Comparison of ENCODE assay signal across 24 cellular contexts in genomic region chr17:76487451-76488192, GRCh38. TPM values are rescaled to one million over a fixed set of nuclear protein-coding genes. Genes with fewer than 3 reads are reported as not detected.
DNase-seq lines count a peak whose midpoint lies in the region; ATAC-seq, FAIRE-seq and TF ChIP-seq lines count a peak whose summit lies in the region.
"Had no signal": no experiment of that assay in that cellular context is flagged by ENCODE, and none has a peak within 500 bp of the region (broad histone marks: within the 10 kb centered on the region; RNA-seq: fewer than 3 reads in every experiment).

No MANE protein-coding gene starts in this region.

- H3K4me1 ChIP-seq in HCT116 (ENCODE audit: control insufficient read depth in 1 of 2, insufficient read depth in 2 of 2, low read length in 2 of 2), result peaks cover 25 to 61% of the 10 kb centered on the region in 2 experiments
- H3K4me1 ChIP-seq in GM12878 (ENCODE audit: control insufficient read depth, insufficient read depth, low read length), result peaks cover 47% of the 10 kb centered on the region

- H3K27ac Mint-ChIP-seq in activated CD4-positive, alpha-beta T cell treated with anti-CD3 and anti-CD28 coated beads, Interleukin-2, amount 10 ng/mL, durations not matched to agents 7 days and 5 days, result peak overlapping the region; percentile 25
- H3K27ac Mint-ChIP-seq in neural crest cell (ENCODE audit: unreplicated experiment), result peak overlapping the region; percentile 50

- H3K79me2 ChIP-seq in HCT116 (ENCODE audit: insufficient read depth, low read length) (no peaks in the 10 kb centered on the region; the same call in 1 of the 2 replicates), GM12878 (ENCODE audit: control insufficient read depth, insufficient read depth, low read length) (peaks cover 13% of the 10 kb centered on the region)

- H3K27ac ChIP-seq in HCT116 (ENCODE audit: low read depth, low read length) (no peak overlapping the region), GM12878 (ENCODE audit: control insufficient read depth, insufficient read depth) (no peak overlapping the region)
- H3K27ac ChIP-seq: 22Rv1, C4-2B, KMS-11 had no signal

- TF ChIP-seq POLR2A in HCT116 (IDR thresholded peaks at IDR 0.05; ENCODE audit: borderline replicate concordance, extremely low read depth, insufficient read depth, insufficient read length), result no peak
- TF ChIP-seq POLR2A in GM12878 (IDR thresholded peaks at IDR 0.05; ENCODE audit: low read depth, low read length), result no peak

- CTCF ChIA-PET in activated CD4-positive, alpha-beta T cell treated with anti-CD3 and anti-CD28 coated beads, Interleukin-2, amount 10 ng/mL, durations not matched to agents 7 days and 5 days (lab: Charles Lee), result interaction anchor here (0.6 to 2.1 kb wide), 4 partner anchors 8 to 34 kb away, joined by 3 to 7 read pairs (median 4); no protein-coding TSS in a partner anchor
- CTCF ChIA-PET in HCT116 (lab: Charles Lee) (interaction anchor here (0.7 to 1.4 kb wide), 2 partner anchors 76 to 214 kb away, joined by 3 to 4 read pairs; no protein-coding TSS in a partner anchor), GM12878 (lab: Yijun Ruan, JAX) (interaction anchor here (0.6 to 1.3 kb wide), 3 partner anchors 16 to 26 kb away, joined by 3 read pairs; partner anchors contain the start of gene AANAT)

- TF ChIP-seq CTCF in HCT116 (IDR thresholded peaks at IDR 0.05 in 2 of 3, conservative IDR thresholded peaks at IDR 0.05 in 1 of 3; ENCODE audit: borderline replicate concordance in 1 of 3, insufficient read depth in 1 of 3, low read depth in 2 of 3, low read length in 2 of 3) (no peak), GM12878 (IDR thresholded peaks at IDR 0.05 in 2 of 3, conservative IDR thresholded peaks at IDR 0.05 in 1 of 3; ENCODE audit: control insufficient read depth in 2 of 3, extremely low read depth in 1 of 3, insufficient read depth in 1 of 3, low read depth in 3 of 3, low read length in 3 of 3) (no peak), neural crest cell (conservative IDR thresholded peaks at IDR 0.05) (no peak)

- H3K4me3 Mint-ChIP-seq in activated CD4-positive, alpha-beta T cell treated with anti-CD3 and anti-CD28 coated beads, Interleukin-2, amount 10 ng/mL, durations not matched to agents 7 days and 5 days, result no peak overlapping the region
- H3K4me3 Mint-ChIP-seq in neural crest cell, result no peak overlapping the region

- peaks cover 6% of the 10 kb centered on the region for H3K36me3 Mint-ChIP-seq in activated CD4-positive, alpha-beta T cell treated with anti-CD3 and anti-CD28 coated beads, Interleukin-2, amount 10 ng/mL, durations not matched to agents 7 days and 5 days (ENCODE audit: low read depth)
- H3K36me3 Mint-ChIP-seq in neural crest cell (ENCODE audit: low read depth), result no peaks in the 10 kb centered on the region

- DNase-seq in activated CD4-positive, alpha-beta T cell treated with anti-CD3 and anti-CD28 coated beads, Interleukin-2, amount 10 ng/mL, durations not matched to agents 7 days and 5 days, result no peak
- DNase-seq in activated CD4-positive, alpha-beta T cell treated with anti-CD3 and anti-CD28 coated beads for 1 hour, result no peak
- DNase-seq in HCT116 (ENCODE audit: low read depth, low spot score) (no peak), GM12878 (ENCODE audit: low read depth, low spot score) (no peak), neural crest cell (ENCODE audit: low read depth, low spot score) (no peak), frontal cortex (ENCODE audit: low spot score in 2 of 2) (no peak)
- DNase-seq: DMS53, GDM1, NCI-H1105 treated with DMSO at 0.1 percent for 48 hours, NCI-H1694, NCI-H2081, NCI-H2171 treated with DMSO at 0.1 percent for 48 hours, NCI-H524 treated with DMSO at 0.1 percent for 48 hours, NCI-H82, OCI-M1, Right ventricle myocardium superior had no signal

- BruUV-seq in HCT116 (replicated peaks; lab: Mats Ljungman, UMichigan) (TSS peak; percentile 27), GM12878 (replicated peaks; lab: Mats Ljungman, UMichigan) (TSS peak; percentile 67)

- 95% methylated on average over 21 of the region's 22 CpGs for WGBS in GM12878 (ENCODE audit: insufficient coverage, insufficient replicate concordance, low lambda C conversion rate, missing lambda C conversion rate)

- intact Hi-C loops in HCT116 (cut with micrococcal nuclease) (no loop called here), GM12878 (cut with micrococcal nuclease; ENCODE audit: unreplicated experiment) (no loop called here)

- H3K36me3 ChIP-seq in HCT116 (ENCODE audit: control insufficient read depth in 1 of 2, insufficient read depth in 2 of 2, low read length in 2 of 2) (peaks cover 3 to 5% of the 10 kb centered on the region in 2 experiments; a peak in 1 of 4 replicates), GM12878 (ENCODE audit: control insufficient read depth in 2 of 2, insufficient read depth in 2 of 2, low read length in 1 of 2) (no peaks in the 10 kb centered on the region; a peak in 1 of 4 replicates)

- H3K4me2 ChIP-seq in HCT116 (ENCODE audit: low read length) (no peak overlapping the region), GM12878 (ENCODE audit: control insufficient read depth, insufficient read depth) (no peak overlapping the region)
- H3K4me2 ChIP-seq: KMS-11 had no signal

- H3K9me3 Mint-ChIP-seq in activated CD4-positive, alpha-beta T cell treated with anti-CD3 and anti-CD28 coated beads, Interleukin-2, amount 10 ng/mL, durations not matched to agents 7 days and 5 days, result no peaks in the 10 kb centered on the region
- H3K9me3 Mint-ChIP-seq in neural crest cell, result no peaks in the 10 kb centered on the region

- ATAC-seq in HCT116 (no peak), GM12878 (no peak), GM18868 (IDR thresholded peaks at IDR 0.05; ENCODE audit: unreplicated experiment) (no peak), GM19467 (IDR thresholded peaks at IDR 0.05; ENCODE audit: unreplicated experiment) (no peak)

- H3K9me3 ChIP-seq in HCT116 (ENCODE audit: control insufficient read depth in 1 of 2, insufficient read depth in 1 of 2, low read depth in 1 of 2, low read length in 2 of 2) (no peaks in the 10 kb centered on the region), GM12878 (replicated peaks; ENCODE audit: control insufficient read depth, insufficient read depth, low read length) (no peaks in the 10 kb centered on the region)

- in situ Hi-C loops in GM12878 (cut with MboI), result no loop called here

- H3K9ac ChIP-seq in HCT116 (ENCODE audit: low read length) (no peak overlapping the region), GM12878 (ENCODE audit: control insufficient read depth, insufficient read depth, low read length) (no peak overlapping the region)
- H3K9ac ChIP-seq: KMS-11 had no signal

- POLR2A ChIA-PET in activated CD4-positive, alpha-beta T cell treated with anti-CD3 and anti-CD28 coated beads, Interleukin-2, amount 10 ng/mL, durations not matched to agents 7 days and 5 days (lab: Charles Lee), result no interaction called here
- POLR2A ChIA-PET in HCT116 (lab: Charles Lee), result no interaction called here
- POLR2A ChIA-PET in GM12878 (lab: Charles Lee), result interaction anchor here (0.6 to 0.7 kb wide), 2 partner anchors 337 to 439 kb away, joined by 3 read pairs; no protein-coding TSS in a partner anchor

- SMC1A ChIA-PET in GM12878 (lab: Charles Lee; ENCODE audit: uncharacterized antibody, unreplicated experiment), result interaction anchor here (12.0 kb wide), 1 partner anchor 13 kb away, joined by 115 read pairs; the partner anchor contains the start of gene RHBDF2

- H2AFZ ChIP-seq in HCT116 (ENCODE audit: low read depth, low read length, poor library complexity, severe bottlenecking), result no peak overlapping the region
- H2AFZ ChIP-seq in GM12878 (ENCODE audit: control insufficient read depth, low read depth, low read length), result no peak overlapping the region

- H3K27me3 Mint-ChIP-seq in activated CD4-positive, alpha-beta T cell treated with anti-CD3 and anti-CD28 coated beads, Interleukin-2, amount 10 ng/mL, durations not matched to agents 7 days and 5 days, result no peaks in the 10 kb centered on the region
- H3K27me3 Mint-ChIP-seq in neural crest cell (ENCODE audit: low read depth), result no peaks in the 10 kb centered on the region

- H3K4me1 Mint-ChIP-seq in activated CD4-positive, alpha-beta T cell treated with anti-CD3 and anti-CD28 coated beads, Interleukin-2, amount 10 ng/mL, durations not matched to agents 7 days and 5 days, result peaks cover 37% of the 10 kb centered on the region
- H3K4me1 Mint-ChIP-seq in neural crest cell, result peaks cover 9% of the 10 kb centered on the region

- TF ChIP-seq RAD21 in HCT116 (IDR thresholded peaks at IDR 0.05; ENCODE audit: low read depth) (no peak), GM12878 (IDR thresholded peaks at IDR 0.05; ENCODE audit: insufficient read depth, low read depth, low read length) (no peak)

- no peak for TF ChIP-seq EP300 in GM12878 (IDR thresholded peaks at IDR 0.05; ENCODE audit: borderline replicate concordance in 1 of 2, control insufficient read depth in 1 of 2, low read depth in 2 of 2, low read length in 2 of 2)

- RAD21 ChIA-PET in HCT116 (lab: Charles Lee; ENCODE audit: low non-redundant PET in 1 of 2, low total read pairs in 2 of 2, uncharacterized antibody in 2 of 2, unreplicated experiment in 2 of 2) (no interaction called here), GM12878 (lab: Charles Lee; ENCODE audit: unreplicated experiment) (no interaction called here)

- H4K20me1 ChIP-seq in HCT116 (ENCODE audit: insufficient read depth) (no peaks in the 10 kb centered on the region), GM12878 (ENCODE audit: control insufficient read depth, insufficient read depth) (no peaks in the 10 kb centered on the region)

- H3K9me2 ChIP-seq in HCT116 (ENCODE audit: insufficient read depth), result no peaks in the 10 kb centered on the region

- no peak for FAIRE-seq in GM12878 (lab: Jason Lieb, UNC)
- FAIRE-seq in frontal cortex (lab: Jason Lieb, UNC), result no peak
- FAIRE-seq: H54 had no signal

- H3K4me3 ChIP-seq in HCT116 (replicated peaks in 1 of 2; ENCODE audit: low read depth in 1 of 2, low read length in 2 of 2), result no peak overlapping the region
- no peak overlapping the region for H3K4me3 ChIP-seq in GM12878

- H3K27me3 ChIP-seq in HCT116 (ENCODE audit: insufficient read depth, low read length) (no peaks in the 10 kb centered on the region), GM12878 (replicated peaks in 1 of 2; ENCODE audit: control insufficient read depth in 2 of 2, insufficient read depth in 2 of 2, low read length in 1 of 2) (no peaks in the 10 kb centered on the region)

RNA-seq across cellular contexts. Expression of gene RHBDF2, which starts 13.6 kb away (rescaled TPM):
- 10 to 100 TPM; 37.1 to 41.6 TPM for total RNA-seq in activated CD4-positive, alpha-beta T cell treated with anti-CD3 and anti-CD28 coated beads, Interleukin-2, amount 10 ng/mL, durations not matched to agents 7 days and 5 days
- total RNA-seq in HCT116 (2021; ENCODE audit: unreplicated experiment) (61.1 TPM), GM12878 (2014; rRNA removed) (22.5 and 31.1 TPM in 2 replicates), GM12878 (2014; rRNA removed; fragmentation: Illumina TruSeq; extraction: Trizol) (10.9 and 12.2 TPM in 2 replicates), GM12878 (2021) (30.5 and 43.0 TPM in 2 replicates), neural crest cell (2.0 and 3.6 TPM in 2 replicates), frontal cortex (1.6 TPM)
- polyA plus RNA-seq in HCT116 (2012), result 34.4 and 40.6 TPM in 2 replicates
- 130 and 159 TPM in 2 replicates for total RNA-seq in GM12878 (2013; cell fraction: nucleolus; rRNA removed)
- polyA plus RNA-seq in GM12878 (2011; ENCODE audit: low read depth), result 10.0 TPM
- polyA plus RNA-seq in GM12878 (2011; rRNA removed) (2.0 and 6.5 TPM in 2 replicates), GM12878 (2014; fragmentation: Illumina TruSeq; extraction: Trizol) (3.7 and 12.9 TPM in 2 replicates), GM12878 (2014; fragmentation: Nextera tagmentation; extraction: Ambion mirVana) (1 to 10 TPM in 1 of 2 experiments, under 1 TPM in 1; 0.97 to 1.1 TPM), GM12878 (2014; rRNA removed) (38.3 and 42.4 TPM in 2 replicates), GM12878 (2016; fragmentation: Nextera tagmentation; extraction: Ambion mirVana) (10 to 100 TPM; 24.5 to 26.4 TPM)
- polyA plus RNA-seq in GM12878 (2011; cell fraction: cytosol; rRNA removed), result 7.1 and 8.0 TPM in 2 replicates
- 52.8 and 56.2 TPM in 2 replicates for polyA plus RNA-seq in GM12878 (2011; cell fraction: nucleus; rRNA removed)
- 34.5 and 40.1 TPM in 2 replicates for polyA plus RNA-seq in GM12878 (2012)
- polyA minus RNA-seq in GM12878 (2011; rRNA and poly(A)+ RNA removed), result 7.6 and 15.0 TPM in 2 replicates
- 7.0 and 7.6 TPM in 2 replicates for polyA minus RNA-seq in GM12878 (2011; cell fraction: cytosol; rRNA and poly(A)+ RNA removed)
- polyA minus RNA-seq in GM12878 (2011; cell fraction: nucleus; rRNA and poly(A)+ RNA removed), result 14.9 and 27.1 TPM in 2 replicates

RNA-seq across cellular contexts. Expression of gene AANAT, which starts 20.2 kb away (rescaled TPM):
- total RNA-seq in activated CD4-positive, alpha-beta T cell treated with anti-CD3 and anti-CD28 coated beads, Interleukin-2, amount 10 ng/mL, durations not matched to agents 7 days and 5 days, result not detected
- total RNA-seq in HCT116 (2021; ENCODE audit: unreplicated experiment) (not detected), GM12878 (2014; rRNA removed) (not detected in 2 replicates), GM12878 (2014; rRNA removed; fragmentation: Illumina TruSeq; extraction: Trizol) (not detected in 2 replicates), GM12878 (2021) (0.23 TPM in 1 of 2 replicates, not detected in the other), neural crest cell (0.39 TPM in 1 of 2 replicates, not detected in the other), frontal cortex (not detected)
- polyA plus RNA-seq in HCT116 (2012), result 0.24 and 0.36 TPM in 2 replicates
- total RNA-seq in GM12878 (2013; cell fraction: nucleolus; rRNA removed), result not detected in 2 replicates
- not detected for polyA plus RNA-seq in GM12878 (2011; ENCODE audit: low read depth)
- polyA plus RNA-seq in GM12878 (2011; rRNA removed) (not detected in 2 replicates), GM12878 (2014; fragmentation: Illumina TruSeq; extraction: Trizol) (not detected in 2 replicates), GM12878 (2014; fragmentation: Nextera tagmentation; extraction: Ambion mirVana) (not detected), GM12878 (2014; rRNA removed) (not detected in 2 replicates), GM12878 (2016; fragmentation: Nextera tagmentation; extraction: Ambion mirVana) (not detected)
- 0.07 TPM in 1 of 2 replicates, not detected in the other for polyA plus RNA-seq in GM12878 (2011; cell fraction: cytosol; rRNA removed)
- polyA plus RNA-seq in GM12878 (2011; cell fraction: nucleus; rRNA removed), result 0.29 TPM in 1 of 2 replicates, not detected in the other
- 0.48 TPM in 1 of 2 replicates, not detected in the other for polyA plus RNA-seq in GM12878 (2012)
- polyA minus RNA-seq in GM12878 (2011; rRNA and poly(A)+ RNA removed), result not detected in 2 replicates
- polyA minus RNA-seq in GM12878 (2011; cell fraction: cytosol; rRNA and poly(A)+ RNA removed), result not detected in 2 replicates
- polyA minus RNA-seq in GM12878 (2011; cell fraction: nucleus; rRNA and poly(A)+ RNA removed), result not detected in 2 replicates
- total RNA-seq: HT-29, Right ventricle myocardium superior, SK-MEL-5 had no signal

RNA-seq across cellular contexts. Expression of gene UBE2O, which starts 34.7 kb away (rescaled TPM):
- total RNA-seq in activated CD4-positive, alpha-beta T cell treated with anti-CD3 and anti-CD28 coated beads, Interleukin-2, amount 10 ng/mL, durations not matched to agents 7 days and 5 days, result 10 to 100 TPM; 30.5 to 31.3 TPM
- 59.1 TPM for total RNA-seq in HCT116 (2021; ENCODE audit: unreplicated experiment)
- 50.2 and 72.6 TPM in 2 replicates for polyA plus RNA-seq in HCT116 (2012)
- total RNA-seq in GM12878 (2013; cell fraction: nucleolus; rRNA removed), result 34.7 and 38.9 TPM in 2 replicates
- total RNA-seq in GM12878 (2014; rRNA removed), result 13.4 and 17.8 TPM in 2 replicates
- total RNA-seq in GM12878 (2014; rRNA removed; fragmentation: Illumina TruSeq; extraction: Trizol), result 10.3 and 12.4 TPM in 2 replicates
- total RNA-seq in GM12878 (2021), result 35.2 and 39.0 TPM in 2 replicates
- polyA plus RNA-seq in GM12878 (2011; ENCODE audit: low read depth), result 7.4 TPM
- 5.7 and 11.1 TPM in 2 replicates for polyA plus RNA-seq in GM12878 (2011; rRNA removed)
- 11.0 and 15.8 TPM in 2 replicates for polyA plus RNA-seq in GM12878 (2011; cell fraction: cytosol; rRNA removed)
- 34.1 and 40.7 TPM in 2 replicates for polyA plus RNA-seq in GM12878 (2011; cell fraction: nucleus; rRNA removed)
- 15.5 and 18.7 TPM in 2 replicates for polyA plus RNA-seq in GM12878 (2012)
- polyA plus RNA-seq in GM12878 (2014; fragmentation: Illumina TruSeq; extraction: Trizol), result 10.1 and 18.1 TPM in 2 replicates
- 1 to 10 TPM; 2.1 to 3.0 TPM for polyA plus RNA-seq in GM12878 (2014; fragmentation: Nextera tagmentation; extraction: Ambion mirVana)
- polyA plus RNA-seq in GM12878 (2014; rRNA removed), result 14.5 and 21.7 TPM in 2 replicates
- 10 to 100 TPM; 13.7 to 15.5 TPM for polyA plus RNA-seq in GM12878 (2016; fragmentation: Nextera tagmentation; extraction: Ambion mirVana)
- polyA minus RNA-seq in GM12878 (2011; rRNA and poly(A)+ RNA removed), result 48.9 and 93.6 TPM in 2 replicates
- polyA minus RNA-seq in GM12878 (2011; cell fraction: cytosol; rRNA and poly(A)+ RNA removed), result 13.2 and 13.6 TPM in 2 replicates
- 8.6 and 14.3 TPM in 2 replicates for polyA minus RNA-seq in GM12878 (2011; cell fraction: nucleus; rRNA and poly(A)+ RNA removed)
- 70.0 and 71.4 TPM in 2 replicates for total RNA-seq in neural crest cell
- total RNA-seq in frontal cortex, result 37.5 TPM

RNA-seq across cellular contexts. Expression of gene CYGB, which starts 49.9 kb away (rescaled TPM):
- total RNA-seq in activated CD4-positive, alpha-beta T cell treated with anti-CD3 and anti-CD28 coated beads, Interleukin-2, amount 10 ng/mL, durations not matched to agents 7 days and 5 days, result not detected
- total RNA-seq in HCT116 (2021; ENCODE audit: unreplicated experiment) (0.66 TPM), GM12878 (2014; rRNA removed) (0.34 TPM in 1 of 2 replicates, not detected in the other), GM12878 (2014; rRNA removed; fragmentation: Illumina TruSeq; extraction: Trizol) (not detected in 2 replicates), GM12878 (2021) (not detected in 2 replicates), neural crest cell (8.6 and 8.7 TPM in 2 replicates), frontal cortex (3.3 TPM)
- 0.22 and 0.36 TPM in 2 replicates for polyA plus RNA-seq in HCT116 (2012)
- not detected in 2 replicates for total RNA-seq in GM12878 (2013; cell fraction: nucleolus; rRNA removed)
- polyA plus RNA-seq in GM12878 (2011; ENCODE audit: low read depth), result not detected
- polyA plus RNA-seq in GM12878 (2011; rRNA removed) (not detected in 2 replicates), GM12878 (2014; fragmentation: Illumina TruSeq; extraction: Trizol) (not detected in 2 replicates), GM12878 (2014; fragmentation: Nextera tagmentation; extraction: Ambion mirVana) (not detected), GM12878 (2014; rRNA removed) (not detected in 2 replicates), GM12878 (2016; fragmentation: Nextera tagmentation; extraction: Ambion mirVana) (not detected)
- polyA plus RNA-seq in GM12878 (2011; cell fraction: cytosol; rRNA removed), result 0.09 TPM in 1 of 2 replicates, not detected in the other
- 0.25 TPM in 1 of 2 replicates, not detected in the other for polyA plus RNA-seq in GM12878 (2011; cell fraction: nucleus; rRNA removed)
- polyA plus RNA-seq in GM12878 (2012), result not detected in 2 replicates
- polyA minus RNA-seq in GM12878 (2011; rRNA and poly(A)+ RNA removed), result 0.31 TPM in 1 of 2 replicates, not detected in the other
- not detected in 2 replicates for polyA minus RNA-seq in GM12878 (2011; cell fraction: cytosol; rRNA and poly(A)+ RNA removed)
- not detected in 2 replicates for polyA minus RNA-seq in GM12878 (2011; cell fraction: nucleus; rRNA and poly(A)+ RNA removed)
- total RNA-seq: HT-29 had no signal

RNA-seq across cellular contexts. Expression of gene PRCD, which starts 52.2 kb away (rescaled TPM):
- not detected for total RNA-seq in activated CD4-positive, alpha-beta T cell treated with anti-CD3 and anti-CD28 coated beads, Interleukin-2, amount 10 ng/mL, durations not matched to agents 7 days and 5 days
- total RNA-seq in HCT116 (2021; ENCODE audit: unreplicated experiment), result not detected
- polyA plus RNA-seq in HCT116 (2012), result 0.39 and 0.62 TPM in 2 replicates
- total RNA-seq in GM12878 (2013; cell fraction: nucleolus; rRNA removed), result 2.4 TPM in 2 replicates
- 0.44 TPM in 1 of 2 replicates, not detected in the other for total RNA-seq in GM12878 (2014; rRNA removed)
- total RNA-seq in GM12878 (2014; rRNA removed; fragmentation: Illumina TruSeq; extraction: Trizol), result 0.18 TPM in 1 of 2 replicates, not detected in the other
- total RNA-seq in GM12878 (2021), result 0.37 and 0.95 TPM in 2 replicates
- not detected for polyA plus RNA-seq in GM12878 (2011; ENCODE audit: low read depth)
- 0.22 and 0.49 TPM in 2 replicates for polyA plus RNA-seq in GM12878 (2011; rRNA removed)
- polyA plus RNA-seq in GM12878 (2011; cell fraction: cytosol; rRNA removed), result 0.24 and 0.48 TPM in 2 replicates
- polyA plus RNA-seq in GM12878 (2011; cell fraction: nucleus; rRNA removed), result 0.50 and 1.4 TPM in 2 replicates
- polyA plus RNA-seq in GM12878 (2012), result 0.45 TPM in 1 of 2 replicates, not detected in the other
- not detected in 2 replicates for polyA plus RNA-seq in GM12878 (2014; fragmentation: Illumina TruSeq; extraction: Trizol)
- under 1 TPM in 1 of 2 experiments, not detected in 1; 0.31 TPM for polyA plus RNA-seq in GM12878 (2014; fragmentation: Nextera tagmentation; extraction: Ambion mirVana)
- polyA plus RNA-seq in GM12878 (2014; rRNA removed), result 0.51 TPM in 1 of 2 replicates, not detected in the other
- under 1 TPM; 0.37 to 0.55 TPM for polyA plus RNA-seq in GM12878 (2016; fragmentation: Nextera tagmentation; extraction: Ambion mirVana)
- polyA minus RNA-seq in GM12878 (2011; rRNA and poly(A)+ RNA removed), result not detected in 2 replicates
- polyA minus RNA-seq in GM12878 (2011; cell fraction: cytosol; rRNA and poly(A)+ RNA removed), result not detected in 2 replicates
- not detected in 2 replicates for polyA minus RNA-seq in GM12878 (2011; cell fraction: nucleus; rRNA and poly(A)+ RNA removed)
- total RNA-seq in neural crest cell, result 0.41 and 0.75 TPM in 2 replicates
- total RNA-seq in frontal cortex, result 2.4 TPM
- total RNA-seq: HT-29 had no signal
